22 cellular contexts compared by ENCODE assay signal in genomic region chr10:93601774-93602162, GRCh38. TPM values are rescaled to one million over a fixed set of nuclear protein-coding genes. Genes with fewer than 3 reads are reported as not detected.
A peak's percentile ranks its signal among the peaks of the same experiment; 100 is the strongest.
DNase-seq lines count a peak whose midpoint lies in the region; ATAC-seq and TF ChIP-seq lines count a peak whose summit lies in the region.
"Had no signal": no experiment of that assay in that cellular context is flagged by ENCODE, and none has a peak within 500 bp of the region (broad histone marks: within the 10 kb centered on the region; RNA-seq: fewer than 3 reads in every experiment).

No MANE protein-coding gene starts in this region.

- H3K36me3 ChIP-seq in ES-I3 (ENCODE audit: insufficient read depth, low read length) (no peaks in the 10 kb centered on the region), iPS-15b (ENCODE audit: control insufficient read depth, insufficient read depth, low read length) (no peaks in the 10 kb centered on the region), trophoblast cell (ENCODE audit: control insufficient read depth in 1 of 2, insufficient read depth in 2 of 2, low read length in 2 of 2) (no peaks in the 10 kb centered on the region)

- H3K36me3 Mint-ChIP-seq in WTC11 = no peaks in the 10 kb centered on the region
- H3K36me3 Mint-ChIP-seq: memory B cell, natural killer cell had no signal

- H3K79me2 ChIP-seq in trophoblast cell (ENCODE audit: control insufficient read depth, insufficient read depth, low read length, poor library complexity) = no peaks in the 10 kb centered on the region

- no peak overlapping the region for H3K23ac ChIP-seq in trophoblast cell (ENCODE audit: low read length)

- no peaks in the 10 kb centered on the region for H3K79me1 ChIP-seq in trophoblast cell (ENCODE audit: low read length)

- WGBS in trophoblast cell (ENCODE audit: extremely low coverage, insufficient coverage, insufficient read length) = no CpG with 5 or more reads among the region's 7 CpGs

- in situ Hi-C loops in GM13976 (cut with MboI; ENCODE audit: low sequenced_read_pairs, unreplicated experiment) = no loop called here

- H3K4me1 Mint-ChIP-seq in WTC11 = peaks cover 8% of the 10 kb centered on the region
- H3K4me1 Mint-ChIP-seq: activated CD4-positive, alpha-beta memory T cell treated with anti-CD3 and anti-CD28 coated beads, Interleukin-2, amount 10 ng/mL, durations not matched to agents 7 days and 5 days; memory B cell; natural killer cell had no signal

- H4K8ac ChIP-seq in trophoblast cell (ENCODE audit: low read depth, low read length) = no peak overlapping the region

- peak overlapping the region; percentile 93 for H3K4me2 ChIP-seq in trophoblast cell (ENCODE audit: low read length)

- H3K27ac ChIP-seq in trophoblast cell (ENCODE audit: low read depth, low read length) = no peak overlapping the region
- H3K27ac ChIP-seq: body of pancreas had no signal

- H3K4me1 ChIP-seq in ES-I3 (ENCODE audit: insufficient read depth, low read length) (no peaks in the 10 kb centered on the region), iPS-15b (ENCODE audit: control insufficient read depth, insufficient read depth, low read length) (no peaks in the 10 kb centered on the region), trophoblast cell (ENCODE audit: control insufficient read depth in 1 of 2, insufficient read depth in 2 of 2, low read length in 2 of 2) (peaks cover 6 to 8% of the 10 kb centered on the region in 2 experiments)

- no peak overlapping the region for H2AK5ac ChIP-seq in trophoblast cell (ENCODE audit: low read length)

- no peaks in the 10 kb centered on the region for H3K9me3 ChIP-seq in ES-I3 (ENCODE audit: control insufficient read depth, insufficient read depth, low read length)
- H3K9me3 ChIP-seq in iPS-15b (ENCODE audit: control insufficient read depth, insufficient read depth, low read length) = no peaks in the 10 kb centered on the region
- peaks cover 5% of the 10 kb centered on the region for H3K9me3 ChIP-seq in trophoblast cell (ENCODE audit: insufficient read depth, low read depth, low read length)
- H3K9me3 ChIP-seq: body of pancreas had no signal

- H2BK5ac ChIP-seq in trophoblast cell (ENCODE audit: low read depth, low read length, poor library complexity) = no peak overlapping the region

- POLR2A ChIA-PET in WTC11 (lab: Charles Lee) = no interaction called here

- H3K4me3 ChIP-seq in iPS-15b (ENCODE audit: low read depth, low read length) = peak overlapping the region; percentile 39
- H3K4me3 ChIP-seq in trophoblast cell (ENCODE audit: low read depth, low read length) = no peak overlapping the region
- H3K4me3 ChIP-seq: body of pancreas had no signal

- no peak for DNase-seq in WTC11 (ENCODE audit: low spot score)
- no peak for DNase-seq in trophoblast cell
- no peak for DNase-seq in GM13976 (ENCODE audit: low spot score)
- no peak for DNase-seq in DMS53 (lab: John Stamatoyannopoulos, UW)
- no peak for DNase-seq in activated CD8-positive, alpha-beta memory T cell treated with anti-CD3 and anti-CD28 coated beads, Interleukin-2, amount 50 U/mL, for 4 hours
- DNase-seq in foreskin melanocyte = no peak
- DNase-seq: activated CD4-positive, alpha-beta memory T cell treated with anti-CD3 and anti-CD28 coated beads, Interleukin-2, amount 10 ng/mL, durations not matched to agents 7 days and 5 days; activated T-cell treated with anti-CD3 and anti-CD28 coated beads, Interleukin-2, amount 50 U/mL, for 72 hours; erythroblast; KG1; natural killer cell; NCI-H1105; NCI-H524; stimulated activated naive CD4-positive, alpha-beta T cell treated with Interleukin-2 at 50 U/mL for 16 hours; T-helper 1 cell had no signal

- H3K4ac ChIP-seq in trophoblast cell (ENCODE audit: low read depth, low read length) = no peak overlapping the region

- no peak overlapping the region for H3K18ac ChIP-seq in trophoblast cell (ENCODE audit: low read length)

- no peak overlapping the region for H2AFZ ChIP-seq in trophoblast cell (ENCODE audit: insufficient read depth, low read length, poor library complexity)

- H3K9me3 Mint-ChIP-seq in WTC11 = peaks cover 2% of the 10 kb centered on the region; the same call in 1 of the 2 replicates
- H3K9me3 Mint-ChIP-seq: activated CD4-positive, alpha-beta memory T cell treated with anti-CD3 and anti-CD28 coated beads, Interleukin-2, amount 10 ng/mL, durations not matched to agents 7 days and 5 days; activated naive CD4-positive, alpha-beta T cell treated with anti-CD3 and anti-CD28 coated beads, Interleukin-2, amount 50 U/mL, for 72 hours; activated T-cell treated with anti-CD3 and anti-CD28 coated beads, Interleukin-2, amount 50 U/mL, for 72 hours; memory B cell; natural killer cell had no signal

- H3K9ac ChIP-seq in ES-I3 (ENCODE audit: low read depth, low read length) = peak overlapping the region; percentile 51; the same call in 1 of the 2 replicates
- no peak overlapping the region for H3K9ac ChIP-seq in iPS-15b (ENCODE audit: low read depth, low read length)
- no peak overlapping the region for H3K9ac ChIP-seq in trophoblast cell (ENCODE audit: low read length)

- peaks cover 62% of the 10 kb centered on the region for H3K27me3 Mint-ChIP-seq in WTC11 (ENCODE audit: low read depth)

- ATAC-seq in WTC11 = no peak
- ATAC-seq: activated naive CD4-positive, alpha-beta T cell treated with anti-CD3 and anti-CD28 coated beads, Interleukin-2, amount 50 U/mL, for 72 hours; activated T-cell treated with anti-CD3 and anti-CD28 coated beads, Interleukin-2, amount 50 U/mL, for 72 hours; natural killer cell had no signal

- peak overlapping the region; percentile 61 for H3K4me3 Mint-ChIP-seq in WTC11
- H3K4me3 Mint-ChIP-seq: activated CD4-positive, alpha-beta memory T cell treated with anti-CD3 and anti-CD28 coated beads, Interleukin-2, amount 10 ng/mL, durations not matched to agents 7 days and 5 days; memory B cell; natural killer cell had no signal

- H3K27ac Mint-ChIP-seq in WTC11 = no peak overlapping the region
- H3K27ac Mint-ChIP-seq: activated CD4-positive, alpha-beta memory T cell treated with anti-CD3 and anti-CD28 coated beads, Interleukin-2, amount 10 ng/mL, durations not matched to agents 7 days and 5 days; activated naive CD4-positive, alpha-beta T cell treated with anti-CD3 and anti-CD28 coated beads, Interleukin-2, amount 50 U/mL, for 72 hours; activated T-cell treated with anti-CD3 and anti-CD28 coated beads, Interleukin-2, amount 50 U/mL, for 72 hours; memory B cell; natural killer cell had no signal

- no peak overlapping the region for H4K12ac ChIP-seq in trophoblast cell (ENCODE audit: low read depth, low read length)

- peaks cover 63% of the 10 kb centered on the region for H3K27me3 ChIP-seq in iPS-15b (ENCODE audit: control insufficient read depth, insufficient read depth, low read length)
- peaks cover 26% of the 10 kb centered on the region for H3K27me3 ChIP-seq in trophoblast cell (ENCODE audit: insufficient read depth, low read length)

- no peak overlapping the region for H3K14ac ChIP-seq in trophoblast cell (ENCODE audit: low read length)

- H2BK12ac ChIP-seq in trophoblast cell (ENCODE audit: low read length) = no peak overlapping the region

- H4K91ac ChIP-seq in trophoblast cell (ENCODE audit: low read depth, low read length) = no peak overlapping the region

- CTCF ChIA-PET in WTC11 (lab: Charles Lee) = interaction anchor here (0.6 kb wide), 1 partner anchor 47 kb away, joined by 3 read pairs; no protein-coding TSS in a partner anchor

- H2BK120ac ChIP-seq in trophoblast cell (ENCODE audit: insufficient read depth, low read length, poor library complexity) = no peak overlapping the region

- TF ChIP-seq CTCF in WTC11 (IDR thresholded peaks at IDR 0.05) (no peak), GM13976 (IDR thresholded peaks at IDR 0.05; ENCODE audit: borderline replicate concordance, control extremely low read depth, extremely low read depth, insufficient read depth, missing control alignments) (no peak)

TF ChIP-seq in WTC11, 78 proteins besides CTCF, POLR2A, EP300 and RAD21:
- TF ChIP-seq E2F1 (CRISPR knock-in tag; IDR thresholded peaks at IDR 0.05) (no peak), ZNF423 (CRISPR knock-in tag; IDR thresholded peaks at IDR 0.05) (no peak), ZNF219 (CRISPR knock-in tag; IDR thresholded peaks at IDR 0.05; ENCODE audit: borderline replicate concordance) (no peak), GABPB1 (CRISPR knock-in tag; IDR thresholded peaks at IDR 0.05) (peak; percentile 79), TEAD1 (CRISPR knock-in tag; IDR thresholded peaks at IDR 0.05) (no peak), ZNF396 (CRISPR knock-in tag; IDR thresholded peaks at IDR 0.05; ENCODE audit: borderline replicate concordance) (no peak), NR2C2 (CRISPR knock-in tag; IDR thresholded peaks at IDR 0.05) (no peak)

RNA-seq across cellular contexts. Expression of gene RBP4, which starts 0.7 kb away (rescaled TPM):
- 1.8 to 2.7 TPM (median 2.2 TPM) in 3 replicates for total RNA-seq in WTC11 (2021)
- polyA plus RNA-seq in trophoblast cell (2013) = 1.8 and 2.0 TPM in 2 replicates
- total RNA-seq: activated CD4-positive, alpha-beta memory T cell treated with anti-CD3 and anti-CD28 coated beads, Interleukin-2, amount 10 ng/mL, durations not matched to agents 7 days and 5 days; activated naive CD4-positive, alpha-beta T cell treated with anti-CD3 and anti-CD28 coated beads, Interleukin-2, amount 50 U/mL, for 72 hours; activated T-cell treated with anti-CD3 and anti-CD28 coated beads, Interleukin-2, amount 50 U/mL, for 72 hours; natural killer cell had no signal

RNA-seq across cellular contexts. Expression of gene PDE6C, which starts 10.6 kb away (rescaled TPM):
- total RNA-seq in WTC11 (2021) = not detected in 3 replicates
- not detected in 2 replicates for polyA plus RNA-seq in trophoblast cell (2013)
- total RNA-seq: activated CD4-positive, alpha-beta memory T cell treated with anti-CD3 and anti-CD28 coated beads, Interleukin-2, amount 10 ng/mL, durations not matched to agents 7 days and 5 days; activated naive CD4-positive, alpha-beta T cell treated with anti-CD3 and anti-CD28 coated beads, Interleukin-2, amount 50 U/mL, for 72 hours; activated T-cell treated with anti-CD3 and anti-CD28 coated beads, Interleukin-2, amount 50 U/mL, for 72 hours; body of pancreas; natural killer cell; Right ventricle myocardium inferior; ureter had no signal

RNA-seq across cellular contexts. Expression of gene FFAR4, which starts 35.3 kb away (rescaled TPM):
- 0.07 to 0.15 TPM in 2 of 3 replicates, not detected in the other for total RNA-seq in WTC11 (2021)
- 0.04 and 0.08 TPM in 2 replicates for polyA plus RNA-seq in trophoblast cell (2013)
- total RNA-seq: activated CD4-positive, alpha-beta memory T cell treated with anti-CD3 and anti-CD28 coated beads, Interleukin-2, amount 10 ng/mL, durations not matched to agents 7 days and 5 days; activated naive CD4-positive, alpha-beta T cell treated with anti-CD3 and anti-CD28 coated beads, Interleukin-2, amount 50 U/mL, for 72 hours; activated T-cell treated with anti-CD3 and anti-CD28 coated beads, Interleukin-2, amount 50 U/mL, for 72 hours; natural killer cell had no signal
